In the genomic region with DNA sequence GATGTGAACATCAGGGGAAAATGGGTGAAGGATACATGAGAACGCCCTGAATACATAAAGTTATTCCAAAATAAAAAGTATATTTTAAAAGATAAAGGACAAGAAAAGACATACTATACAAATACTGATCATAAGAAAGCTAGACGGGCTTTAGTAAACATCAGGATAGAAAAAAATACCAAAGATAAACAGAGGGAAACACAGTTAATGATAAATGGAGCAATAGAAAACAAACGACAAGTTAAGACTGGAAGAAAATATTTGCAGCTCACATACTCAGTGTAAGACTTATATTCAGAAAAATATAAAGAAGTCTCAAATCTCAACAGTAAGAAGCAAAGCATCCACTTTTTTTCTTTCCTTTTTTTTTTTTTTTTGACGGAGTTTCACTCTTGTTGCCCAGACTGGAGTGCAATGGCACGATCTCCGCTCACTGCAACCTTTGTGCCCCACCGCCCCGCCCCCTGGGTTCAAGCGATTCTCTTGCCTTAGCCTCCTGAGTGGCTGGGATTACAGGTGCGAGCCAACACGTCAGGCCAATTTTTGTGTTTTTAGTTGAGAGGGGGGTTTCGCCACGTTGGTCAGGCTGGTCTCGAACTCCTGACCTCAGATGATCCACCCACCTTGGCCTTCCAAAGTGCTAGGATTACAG, we compare ENCODE assay signal across 34 cellular contexts.
"Had no signal": no experiment of that assay in that cellular context is flagged by ENCODE, and none has a peak within 500 bp of the region (broad histone marks: within the 10 kb centered on the region; RNA-seq: fewer than 3 reads in every experiment).

No MANE protein-coding gene starts in this region.

- DNase-seq: activated effector memory CD4-positive, alpha-beta T cell treated with anti-CD3 and anti-CD28 coated beads, Interleukin-2, amount 50 U/mL, for 16 hours; activated effector memory CD4-positive, alpha-beta T cell treated with Interleukin-2 at 50 U/mL for 16 hours; activated gamma-delta T cell; activated gamma-delta T cell treated with Interleukin-2 at 50 U/mL for 16 hours; activated naive CD4-positive, alpha-beta T cell; activated naive CD4-positive, alpha-beta T cell treated with anti-CD3 and anti-CD28 coated beads for 36 hours; activated naive CD4-positive, alpha-beta T cell treated with anti-CD3 and anti-CD28 coated beads, Interleukin-2, amount 10 ng/mL, durations not matched to agents 7 days and 5 days; activated naive CD4-positive, alpha-beta T cell treated with anti-CD3 and anti-CD28 coated beads, Interleukin-2, amount 50 U/mL, for 16 hours; activated naive CD4-positive, alpha-beta T cell treated with Interleukin-2 at 50 U/mL for 16 hours; activated naive CD8-positive, alpha-beta T cell treated with anti-CD3 and anti-CD28 coated beads for 36 hours; activated naive CD8-positive, alpha-beta T cell treated with anti-CD3 and anti-CD28 coated beads, Interleukin-2, amount 10 ng/mL, durations not matched to agents 7 days and 5 days; activated naive CD8-positive, alpha-beta T cell treated with anti-CD3 and anti-CD28 coated beads, Interleukin-2, amount 50 U/mL, for 24 hours; activated T-cell treated with anti-CD3 and anti-CD28 coated beads, Interleukin-2, amount 50 U/mL, for 1 hour; activated T-cell treated with anti-CD3 and anti-CD28 coated beads, Interleukin-2, amount 50 U/mL, for 24 hours; activated T-cell treated with anti-CD3 and anti-CD28 coated beads, Interleukin-2, amount 50 U/mL, for 4 hours; activated T-cell treated with anti-CD3 and anti-CD28 coated beads, Interleukin-2, amount 50 U/mL, for 48 hours; activated T-cell treated with anti-CD3 and anti-CD28 coated beads, Interleukin-2, amount 50 U/mL, for 72 hours; adrenal gland; amniotic stem cell; amygdala; anterior cingulate cortex; aorta; body of pancreas; brain microvascular endothelial cell; caudate nucleus; central memory CD4-positive, alpha-beta T cell; cerebellar nuclear complex had no signal

- ATAC-seq: activated naive CD4-positive, alpha-beta T cell treated with anti-CD3 and anti-CD28 coated beads, Interleukin-2, amount 50 U/mL, for 72 hours; activated naive CD8-positive, alpha-beta T cell treated with anti-CD3 and anti-CD28 coated beads, Interleukin-2, amount 50 U/mL, for 24 hours; activated T-cell treated with anti-CD3 and anti-CD28 coated beads, Interleukin-2, amount 50 U/mL, for 4 hours; activated T-cell treated with anti-CD3 and anti-CD28 coated beads, Interleukin-2, amount 50 U/mL, for 72 hours; activated T-helper 17 cell treated with anti-CD3 and anti-CD28 coated beads, Interleukin-2, amount 50 U/mL, for 72 hours; body of pancreas had no signal

- H3K27me3 ChIP-seq: adrenal gland, ascending aorta, body of pancreas, brain microvascular endothelial cell, breast epithelium had no signal

- H3K36me3 ChIP-seq: adrenal gland, ascending aorta, brain microvascular endothelial cell, breast epithelium, cardiac muscle cell had no signal

- H3K27ac ChIP-seq: adrenal gland, ascending aorta, body of pancreas, brain microvascular endothelial cell, breast epithelium, cardiac muscle cell had no signal

- H3K4me3 ChIP-seq: adrenal gland, ascending aorta, body of pancreas, breast epithelium, cardiac muscle cell had no signal

- H3K9me3 ChIP-seq: adrenal gland, ascending aorta, body of pancreas, breast epithelium had no signal

- FAIRE-seq: astrocyte, bronchial epithelial cell had no signal

- H3K4me1 ChIP-seq: ascending aorta, body of pancreas, breast epithelium had no signal
